In genomic region chr7:1045038-1045726, GRCh38 we compare ENCODE assay signal across 8 cellular contexts. TPM values are rescaled to one million over a fixed set of nuclear protein-coding genes. Genes with fewer than 3 reads are reported as not detected.
DNase-seq lines count a peak whose midpoint lies in the region; ATAC-seq and TF ChIP-seq lines count a peak whose summit lies in the region.

No MANE protein-coding gene starts in this region.

- no peaks in the 10 kb centered on the region for H3K36me3 ChIP-seq in A673 (ENCODE audit: insufficient read depth, low read length, poor library complexity, severe bottlenecking)
- no peaks in the 10 kb centered on the region for H3K36me3 ChIP-seq in muscle layer of duodenum (ENCODE audit: control insufficient read depth in 1 of 2, insufficient read depth in 2 of 2, low read length in 2 of 2)

- H3K4me1 ChIP-seq in A673 (ENCODE audit: insufficient read depth, low read length, poor library complexity, severe bottlenecking) (peaks cover 29% of the 10 kb centered on the region), muscle layer of duodenum (ENCODE audit: control insufficient read depth in 1 of 2, insufficient read depth in 2 of 2, low read length in 2 of 2) (peaks cover 4 to 54% of the 10 kb centered on the region in 2 donors)

- DNase-seq in A673 (ENCODE audit: low spot score) (no peak), HuH-7.5 (ENCODE audit: low spot score) (peak; percentile 79), choroid plexus epithelial cell (ENCODE audit: low read depth) (no peak), ecto neural progenitor cell (ENCODE audit: low spot score) (no peak)
- no peak for DNase-seq in NK-92 treated with Interleukin-12 subunit alpha and Interleukin-12 subunit beta, amount 100 ng/mL, for 24 hours (lab: John Stamatoyannopoulos, UW)

- ATAC-seq in GM21619 (IDR thresholded peaks at IDR 0.05; ENCODE audit: unreplicated experiment) (no peak), GM18868 (IDR thresholded peaks at IDR 0.05; ENCODE audit: unreplicated experiment) (no peak)

- intact Hi-C loops in A673 (cut with micrococcal nuclease; ENCODE audit: unreplicated experiment), result no loop called here

- CTCF ChIA-PET in A673 (lab: Charles Lee), result interaction anchor here (1.7 kb wide), 1 partner anchor 21 kb away, joined by 7 read pairs; no protein-coding TSS in a partner anchor

- H3K27ac ChIP-seq in A673 (ENCODE audit: low read depth, low read length, poor library complexity, severe bottlenecking) (no peak overlapping the region), muscle layer of duodenum (ENCODE audit: low read length) (peak overlapping the region; percentile 10)

- H3K4me3 ChIP-seq in A673 (ENCODE audit: low read depth, low read length, poor library complexity, severe bottlenecking) (peak overlapping the region; percentile 60), choroid plexus epithelial cell (ENCODE audit: low read depth, low read length) (peak overlapping the region; percentile 69), muscle layer of duodenum (ENCODE audit: low read depth in 1 of 2, low read length in 2 of 2) (peak overlapping the region; percentile 65 to 74)

- no TSS peak for BruUV-seq in A673 (replicated peaks; lab: Mats Ljungman, UMichigan)

- H3K9me3 ChIP-seq in A673 (ENCODE audit: low read depth, low read length, poor library complexity, severe bottlenecking) (no peaks in the 10 kb centered on the region), muscle layer of duodenum (ENCODE audit: control insufficient read depth in 1 of 2, low read length in 2 of 2) (no peaks in the 10 kb centered on the region)

- POLR2A ChIA-PET in A673 (lab: Charles Lee; ENCODE audit: low non-redundant PET), result no interaction called here

- TF ChIP-seq CTCF in A673 (conservative IDR thresholded peaks at IDR 0.05; ENCODE audit: low read depth, low read length), result no peak
- TF ChIP-seq CTCF in choroid plexus epithelial cell (conservative IDR thresholded peaks at IDR 0.05; ENCODE audit: low read depth, low read length), result no peak

- H3K27me3 ChIP-seq in A673 (replicated peaks; ENCODE audit: insufficient read depth, low read depth, low read length, poor library complexity) (no peaks in the 10 kb centered on the region), muscle layer of duodenum (ENCODE audit: low read depth, low read length) (no peaks in the 10 kb centered on the region)

RNA-seq across cellular contexts. Expression of gene GPR146, which starts 0.8 kb away (rescaled TPM):
- 0.95 and 2.4 TPM in 2 replicates for total RNA-seq in A673 (2021)

RNA-seq across cellular contexts. Expression of gene GPER1, which starts 42.7 kb away (rescaled TPM):
- total RNA-seq in A673 (2021), result 0.37 and 0.63 TPM in 2 replicates
